In genomic region chr2:236530512-236530911, GRCh38 we compare ENCODE assay signal across 37 cellular contexts. TPM values are rescaled to one million over a fixed set of nuclear protein-coding genes. Genes with fewer than 3 reads are reported as not detected.
"Had no signal": no experiment of that assay in that cellular context is flagged by ENCODE, and none has a peak within 500 bp of the region (broad histone marks: within the 10 kb centered on the region; RNA-seq: fewer than 3 reads in every experiment).

No MANE protein-coding gene starts in this region.

- DNase-seq: Karpas-422, Kasumi-1, MG63, MM.1S, MV-4-11, NCI-H1048, NCI-H1092, NCI-H1092 treated with DMSO at 0.1 percent for 48 hours, NCI-H1105, NCI-H1105 treated with DMSO at 0.1 percent for 48 hours, NCI-H1417, NCI-H1417 treated with DMSO at 0.1 percent for 48 hours, NCI-H1436, NCI-H1436 treated with DMSO at 0.1 percent for 48 hours, NCI-H146, NCI-H1694, NCI-H1694 treated with DMSO at 0.1 percent for 48 hours, NCI-H187, NCI-H187 treated with DMSO at 0.1 percent for 48 hours, NCI-H1930, NCI-H2029, NCI-H2029 treated with DMSO at 0.1 percent for 48 hours, NCI-H2081, NCI-H2081 treated with DMSO at 0.1 percent for 48 hours, NCI-H2107, NCI-H2171, NCI-H2171 treated with DMSO at 0.1 percent for 48 hours, NCI-H2227 treated with DMSO at 0.1 percent for 48 hours, NCI-H226, NCI-H345, NCI-H446, NCI-H446 treated with DMSO at 0.1 percent for 48 hours, NCI-H510A, NCI-H510A treated with DMSO at 0.1 percent for 48 hours, NCI-H524, NCI-H524 treated with DMSO at 0.1 percent for 48 hours had no signal

- H3K36me3 ChIP-seq: MG63 had no signal

- H3K4me3 ChIP-seq: MG63 had no signal

- H3K27me3 ChIP-seq: MG63 had no signal

- H3K9me3 ChIP-seq: MG63 had no signal

RNA-seq across cellular contexts. Expression of gene ACKR3, which starts 39.1 kb away (rescaled TPM):
- total RNA-seq: LHCN-M2 had no signal
